In genomic region chr13:103350147-103350546, GRCh38 we compare ENCODE assay signal across 27 cellular contexts.
"Had no signal": no experiment of that assay in that cellular context is flagged by ENCODE, and none has a peak within 500 bp of the region (broad histone marks: within the 10 kb centered on the region; RNA-seq: fewer than 3 reads in every experiment).

No MANE protein-coding gene starts in this region.

- H3K36me3 ChIP-seq: ascending aorta, brain microvascular endothelial cell, esophagus muscularis mucosa, gastrocnemius medialis had no signal

- H3K4me1 ChIP-seq: ascending aorta, foreskin keratinocyte, gastrocnemius medialis had no signal

- H3K9me3 Mint-ChIP-seq: activated CD4-positive, alpha-beta T cell treated with anti-CD3 and anti-CD28 coated beads, Interleukin-2, amount 10 ng/mL, durations not matched to agents 24 days and 14 days; activated T-helper 1 cell treated with anti-CD3 and anti-CD28 coated beads, Interleukin-12 subunit alpha, Interleukin-12 subunit beta, Interleukin-2, Interleukin-4 antibody, amounts not matched to agents 30 ng/mL and 10 ng/mL and 1 ng/mL, durations not matched to agents 14 hours and 24 hours and 36 hours had no signal

- H3K4me3 Mint-ChIP-seq: activated CD4-positive, alpha-beta memory T cell treated with anti-CD3 and anti-CD28 coated beads for 36 hours; activated CD4-positive, alpha-beta T cell treated with anti-CD3 and anti-CD28 coated beads for 36 hours; activated CD4-positive, alpha-beta T cell treated with anti-CD3 and anti-CD28 coated beads, Interleukin-2, amount 10 ng/mL, durations not matched to agents 24 days and 14 days; activated CD8-positive, alpha-beta memory T cell treated with anti-CD3 and anti-CD28 coated beads, Interleukin-2, amount 10 ng/mL, durations not matched to agents 7 days and 5 days; activated CD8-positive, alpha-beta T cell treated with anti-CD3 and anti-CD28 coated beads, Interleukin-2, amount 10 ng/mL, durations not matched to agents 7 days and 5 days; activated naive CD4-positive, alpha-beta T cell treated with anti-CD3 and anti-CD28 coated beads for 36 hours; activated naive CD4-positive, alpha-beta T cell treated with anti-CD3 and anti-CD28 coated beads, Interleukin-2, amount 50 U/mL, for 24 hours; activated naive CD8-positive, alpha-beta T cell treated with anti-CD3 and anti-CD28 coated beads, Interleukin-2, amount 10 ng/mL, durations not matched to agents 7 days and 5 days; activated T-helper 1 cell treated with anti-CD3 and anti-CD28 coated beads, Interleukin-12 subunit alpha, Interleukin-12 subunit beta, Interleukin-2, Interleukin-4 antibody, amounts not matched to agents 30 ng/mL and 10 ng/mL and 1 ng/mL, durations not matched to agents 14 hours and 24 hours and 36 hours; effector memory CD8-positive, alpha-beta T cell had no signal

- H3K27me3 Mint-ChIP-seq: activated CD4-positive, alpha-beta T cell treated with anti-CD3 and anti-CD28 coated beads for 36 hours; activated CD4-positive, alpha-beta T cell treated with anti-CD3 and anti-CD28 coated beads, Interleukin-2, amount 10 ng/mL, durations not matched to agents 24 days and 14 days; activated CD8-positive, alpha-beta memory T cell treated with anti-CD3 and anti-CD28 coated beads, Interleukin-2, amount 10 ng/mL, durations not matched to agents 7 days and 5 days; activated naive CD8-positive, alpha-beta T cell treated with anti-CD3 and anti-CD28 coated beads, Interleukin-2, amount 10 ng/mL, durations not matched to agents 7 days and 5 days; effector memory CD8-positive, alpha-beta T cell had no signal

- ATAC-seq: activated CD4-positive, alpha-beta T cell treated with anti-CD3 and anti-CD28 coated beads for 36 hours; activated CD8-positive, alpha-beta memory T cell treated with anti-CD3 and anti-CD28 coated beads, Interleukin-2, amount 10 ng/mL, durations not matched to agents 7 days and 5 days; activated CD8-positive, alpha-beta T cell treated with anti-CD3 and anti-CD28 coated beads, Interleukin-2, amount 10 ng/mL, durations not matched to agents 7 days and 5 days; effector memory CD8-positive, alpha-beta T cell; gastrocnemius medialis had no signal

- H3K4me1 Mint-ChIP-seq: activated CD4-positive, alpha-beta T cell treated with anti-CD3 and anti-CD28 coated beads for 36 hours; activated CD4-positive, alpha-beta T cell treated with anti-CD3 and anti-CD28 coated beads, Interleukin-2, amount 10 ng/mL, durations not matched to agents 24 days and 14 days; activated CD8-positive, alpha-beta memory T cell treated with anti-CD3 and anti-CD28 coated beads, Interleukin-2, amount 10 ng/mL, durations not matched to agents 7 days and 5 days; activated naive CD4-positive, alpha-beta T cell treated with anti-CD3 and anti-CD28 coated beads, Interleukin-2, amount 50 U/mL, for 24 hours; activated naive CD8-positive, alpha-beta T cell treated with anti-CD3 and anti-CD28 coated beads, Interleukin-2, amount 10 ng/mL, durations not matched to agents 7 days and 5 days had no signal

- H3K9me3 ChIP-seq: ascending aorta, esophagus muscularis mucosa, gastrocnemius medialis had no signal

- H3K4me3 ChIP-seq: ascending aorta, esophagus muscularis mucosa, gastrocnemius medialis had no signal

- H3K36me3 Mint-ChIP-seq: activated CD4-positive, alpha-beta memory T cell treated with anti-CD3 and anti-CD28 coated beads for 36 hours; activated CD8-positive, alpha-beta memory T cell treated with anti-CD3 and anti-CD28 coated beads, Interleukin-2, amount 10 ng/mL, durations not matched to agents 7 days and 5 days; activated naive CD4-positive, alpha-beta T cell treated with anti-CD3 and anti-CD28 coated beads, Interleukin-2, amount 50 U/mL, for 24 hours; activated naive CD8-positive, alpha-beta T cell treated with anti-CD3 and anti-CD28 coated beads, Interleukin-2, amount 10 ng/mL, durations not matched to agents 7 days and 5 days had no signal

- DNase-seq: activated CD4-positive, alpha-beta memory T cell treated with anti-CD3 and anti-CD28 coated beads for 36 hours; activated CD4-positive, alpha-beta T cell treated with anti-CD3 and anti-CD28 coated beads for 36 hours; activated CD4-positive, alpha-beta T cell treated with anti-CD3 and anti-CD28 coated beads, Interleukin-2, amount 10 ng/mL, durations not matched to agents 24 days and 14 days; activated CD4-positive, CD25-positive, alpha-beta regulatory T cell; activated CD4-positive, CD25-positive, alpha-beta regulatory T cell treated with anti-CD3 and anti-CD28 coated beads, Interleukin-2, amount 50 U/mL, for 72 hours; activated CD8-positive, alpha-beta memory T cell treated with anti-CD3 and anti-CD28 coated beads, Interleukin-2, amount 10 ng/mL, durations not matched to agents 7 days and 5 days; activated CD8-positive, alpha-beta memory T cell treated with anti-CD3 and anti-CD28 coated beads, Interleukin-2, amount 50 U/mL, for 4 hours; activated CD8-positive, alpha-beta T cell treated with anti-CD3 and anti-CD28 coated beads, Interleukin-2, amount 10 ng/mL, durations not matched to agents 7 days and 5 days; activated effector memory CD4-positive, alpha-beta T cell treated with anti-CD3 and anti-CD28 coated beads, Interleukin-2, amount 50 U/mL, for 16 hours; activated naive CD4-positive, alpha-beta T cell treated with anti-CD3 and anti-CD28 coated beads for 36 hours; activated naive CD8-positive, alpha-beta T cell treated with anti-CD3 and anti-CD28 coated beads, Interleukin-2, amount 10 ng/mL, durations not matched to agents 7 days and 5 days; activated T-cell treated with anti-CD3 and anti-CD28 coated beads, Interleukin-2, amount 50 U/mL, for 1 hour; activated T-cell treated with anti-CD3 and anti-CD28 coated beads, Interleukin-2, amount 50 U/mL, for 48 hours; brain microvascular endothelial cell; cortex of kidney; dermis blood vessel endothelial cell; effector CD4-positive, alpha-beta T cell; effector memory CD8-positive, alpha-beta T cell; erythroblast; foreskin keratinocyte; gastrocnemius medialis; T-helper 2 cell had no signal

- H3K27me3 ChIP-seq: ascending aorta, brain microvascular endothelial cell, esophagus muscularis mucosa, foreskin keratinocyte, gastrocnemius medialis had no signal

- H3K27ac Mint-ChIP-seq: activated CD4-positive, alpha-beta memory T cell treated with anti-CD3 and anti-CD28 coated beads for 36 hours; activated CD4-positive, alpha-beta T cell treated with anti-CD3 and anti-CD28 coated beads for 36 hours; activated CD4-positive, alpha-beta T cell treated with anti-CD3 and anti-CD28 coated beads, Interleukin-2, amount 10 ng/mL, durations not matched to agents 24 days and 14 days; activated CD8-positive, alpha-beta memory T cell treated with anti-CD3 and anti-CD28 coated beads, Interleukin-2, amount 10 ng/mL, durations not matched to agents 7 days and 5 days; activated CD8-positive, alpha-beta T cell treated with anti-CD3 and anti-CD28 coated beads, Interleukin-2, amount 10 ng/mL, durations not matched to agents 7 days and 5 days; activated naive CD4-positive, alpha-beta T cell treated with anti-CD3 and anti-CD28 coated beads for 36 hours; activated naive CD4-positive, alpha-beta T cell treated with anti-CD3 and anti-CD28 coated beads, Interleukin-2, amount 50 U/mL, for 24 hours; activated naive CD8-positive, alpha-beta T cell treated with anti-CD3 and anti-CD28 coated beads, Interleukin-2, amount 10 ng/mL, durations not matched to agents 7 days and 5 days; activated T-helper 2 cell treated with anti-CD3 and anti-CD28 coated beads, Interferon-gamma antibody, Interleukin-2, Interleukin-4, amounts not matched to agents 10 μg/mL and 5 μg/mL and 100 μg/mL, durations not matched to agents 14 hours and 24 hours and 36 hours; effector memory CD8-positive, alpha-beta T cell had no signal

- H3K27ac ChIP-seq: ascending aorta, brain microvascular endothelial cell, esophagus muscularis mucosa, foreskin keratinocyte, gastrocnemius medialis had no signal
